ENCODE assay signal across 9 cellular contexts in genomic region chr3:82761858-82762257, GRCh38.
"Had no signal": no experiment of that assay in that cellular context is flagged by ENCODE, and none has a peak within 500 bp of the region (broad histone marks: within the 10 kb centered on the region; RNA-seq: fewer than 3 reads in every experiment).

No MANE protein-coding gene starts in this region.

- H3K27ac Mint-ChIP-seq: IgD-negative memory B cell had no signal

- H3K4me3 Mint-ChIP-seq: IgD-negative memory B cell had no signal

- H3K27me3 Mint-ChIP-seq: IgD-negative memory B cell had no signal

- H3K4me3 ChIP-seq: K562 had no signal

- H3K4me1 Mint-ChIP-seq: IgD-negative memory B cell had no signal

- ATAC-seq: HepG2, K562 had no signal

- DNase-seq: IMR-90, KBM-7, KG1 had no signal

- H3K27ac ChIP-seq: HL-60, KMS-11 had no signal

- FAIRE-seq: HepG2, HTR-8/SVneo, K562 had no signal
